8 cellular contexts compared by ENCODE assay signal in the genomic region with DNA sequence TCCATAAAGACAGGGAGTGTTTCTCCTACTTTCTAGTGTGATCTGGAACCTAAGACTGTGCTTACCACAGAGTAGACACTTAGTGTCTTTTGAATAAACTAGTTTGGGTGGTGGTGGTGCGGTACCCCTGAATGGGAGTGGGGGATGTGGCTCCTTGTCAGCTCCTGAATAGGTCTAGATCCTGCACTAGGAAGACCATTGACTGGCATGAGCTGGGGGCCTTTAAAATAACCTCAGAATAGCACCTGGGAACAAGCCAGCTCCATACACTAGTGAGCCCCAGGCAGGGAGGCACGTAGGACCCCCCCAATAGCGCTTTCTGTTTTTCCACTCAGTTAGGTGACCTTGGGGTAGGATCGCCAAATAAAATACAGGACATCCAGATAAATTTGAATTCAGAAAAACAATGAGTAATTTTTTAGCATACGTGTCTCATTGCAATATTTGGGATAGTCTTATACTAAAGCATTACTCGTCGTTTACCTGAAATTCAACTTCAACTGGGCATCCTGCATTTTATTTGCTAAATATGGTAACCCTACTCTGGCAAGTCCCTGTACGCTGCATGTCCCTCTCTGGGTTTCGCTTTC. TPM values are rescaled to one million over a fixed set of nuclear protein-coding genes. Genes with fewer than 3 reads are reported as not detected.
DNase-seq lines count a peak whose midpoint lies in the region; ATAC-seq and TF ChIP-seq lines count a peak whose summit lies in the region.

No MANE protein-coding gene starts in this region.

- no peaks in the 10 kb centered on the region for H3K36me3 ChIP-seq in KMS-11 (ENCODE audit: insufficient read depth)
- H3K36me3 ChIP-seq in naive thymus-derived CD4-positive, alpha-beta T cell (ENCODE audit: control insufficient read depth in 2 of 3, insufficient read depth in 3 of 3, low read length in 3 of 3): no peaks in the 10 kb centered on the region

- H3K4me1 ChIP-seq in KMS-11 (ENCODE audit: low read depth, poor library complexity, severe bottlenecking): peaks cover 7% of the 10 kb centered on the region
- peaks cover 19 to 28% of the 10 kb centered on the region in 2 donors for H3K4me1 ChIP-seq in naive thymus-derived CD4-positive, alpha-beta T cell (ENCODE audit: control insufficient read depth in 2 of 2, insufficient read depth in 2 of 2, low read length in 2 of 2)

- peaks cover 0 to 3% (median 0%) of the 10 kb centered on the region in 5 donors for H3K27me3 Mint-ChIP-seq in naive thymus-derived CD4-positive, alpha-beta T cell

- H3K27me3 ChIP-seq in KMS-11 (ENCODE audit: insufficient read depth, low read depth): no peaks in the 10 kb centered on the region
- H3K27me3 ChIP-seq in naive thymus-derived CD4-positive, alpha-beta T cell (ENCODE audit: control insufficient read depth in 2 of 2, insufficient read depth in 2 of 2, low read length in 2 of 2): no peaks in the 10 kb centered on the region

- CTCF ChIA-PET in AG04449 (lab: Yijun Ruan, JAX): interaction anchor here (0.7 to 7.9 kb wide), 39 partner anchors 8 to 344 kb away, joined by 3 to 168 read pairs (median 5); a partner anchor contains a TSS
- CTCF ChIA-PET in naive thymus-derived CD4-positive, alpha-beta T cell (lab: Charles Lee): interaction anchor here (0.5 to 2.3 kb wide), 15 partner anchors 11 to 1483 kb away, joined by 3 to 13 read pairs (median 4); a partner anchor contains a TSS

- H3K27ac Mint-ChIP-seq in naive thymus-derived CD4-positive, alpha-beta T cell: peak overlapping the region; percentile 91 to 99 (median 96)

- no peak for ATAC-seq in naive thymus-derived CD4-positive, alpha-beta T cell
- no peak for ATAC-seq in HG03439 (IDR thresholded peaks at IDR 0.05; ENCODE audit: unreplicated experiment)

- peak overlapping the region; percentile 68; the same call in 1 of the 2 replicates for H2AFZ ChIP-seq in KMS-11 (ENCODE audit: low read depth)

- peaks cover 0 to 21% (median 12%) of the 10 kb centered on the region in 5 donors for H3K36me3 Mint-ChIP-seq in naive thymus-derived CD4-positive, alpha-beta T cell

- H3K4me1 Mint-ChIP-seq in naive thymus-derived CD4-positive, alpha-beta T cell: peaks cover 24 to 55% (median 50%) of the 10 kb centered on the region in 7 donors

- POLR2A ChIA-PET in AG04449 (lab: Yijun Ruan, JAX): interaction anchor here (1.1 to 2.4 kb wide), 5 partner anchors 11 to 55 kb away, joined by 3 to 18 read pairs (median 4); a partner anchor contains a TSS
- POLR2A ChIA-PET in naive thymus-derived CD4-positive, alpha-beta T cell (lab: Charles Lee): interaction anchor here (0.8 to 3.0 kb wide), 24 partner anchors 13 to 732 kb away, joined by 3 to 27 read pairs (median 5); a partner anchor contains a TSS

- H3K4me2 ChIP-seq in KMS-11: peak overlapping the region; percentile 53

- peaks cover 0 to 5% (median 0%) of the 10 kb centered on the region in 11 donors for H3K9me3 Mint-ChIP-seq in naive thymus-derived CD4-positive, alpha-beta T cell

- H3K79me2 ChIP-seq in KMS-11 (ENCODE audit: insufficient read depth, low read depth): peaks cover 7% of the 10 kb centered on the region; the same call in 1 of the 2 replicates

- H3K4me3 ChIP-seq in AG04449 (ENCODE audit: low read depth, low read length) (peak overlapping the region; percentile 75), KMS-11 (IDR thresholded peaks at IDR 0.05; ENCODE audit: insufficient read depth, low read depth, low read length) (peak overlapping the region; percentile 98)
- H3K4me3 ChIP-seq in naive thymus-derived CD4-positive, alpha-beta T cell (ENCODE audit: low read length): peak overlapping the region; percentile 95

- intact Hi-C loops in naive thymus-derived CD4-positive, alpha-beta T cell (cut with micrococcal nuclease): loop anchor here (2.0 to 5.0 kb wide), 6 partner anchors 90 to 1484 kb away; a partner anchor contains a TSS

- H3K9me3 ChIP-seq in naive thymus-derived CD4-positive, alpha-beta T cell (ENCODE audit: control insufficient read depth in 2 of 3, low read length in 3 of 3): no peaks in the 10 kb centered on the region

- peak overlapping the region; percentile 73 for H3K9ac ChIP-seq in KMS-11

- peak overlapping the region; percentile 87 to 99 (median 93) for H3K4me3 Mint-ChIP-seq in naive thymus-derived CD4-positive, alpha-beta T cell

- H4K20me1 ChIP-seq in KMS-11 (ENCODE audit: insufficient read depth): no peaks in the 10 kb centered on the region

- TF ChIP-seq CTCF in AG04449 (IDR thresholded peaks at IDR 0.05; ENCODE audit: insufficient read depth, low read length, missing control alignments) (no peak), KMS-11 (conservative IDR thresholded peaks at IDR 0.05; ENCODE audit: low read depth, low read length) (no peak)

- H3K27ac ChIP-seq in KMS-11: peak overlapping the region; percentile 76
- peak overlapping the region; percentile 95 for H3K27ac ChIP-seq in cingulate gyrus (ENCODE audit: low read depth, low read length)
- peak overlapping the region; percentile 88 for H3K27ac ChIP-seq in naive thymus-derived CD4-positive, alpha-beta T cell (ENCODE audit: low read depth, low read length)

- DNase-seq in AG04449 (ENCODE audit: low read depth, low spot score) (no peak), midbrain (lab: John Stamatoyannopoulos, UW) (no peak), SK-N-DZ (ENCODE audit: low spot score) (no peak)
- no peak for DNase-seq in naive thymus-derived CD4-positive, alpha-beta T cell
- DNase-seq in stimulated activated CD4-positive, alpha-beta T cell treated with anti-CD3 and anti-CD28 coated beads, Interleukin-4, amount 100 ng/mL, for 1 hour: no peak

RNA-seq across cellular contexts. Expression of a gene that starts 45.6 kb away (rescaled TPM):
- 1 to 10 TPM; 5.3 to 9.6 (median 9.0) TPM for total RNA-seq in naive thymus-derived CD4-positive, alpha-beta T cell
- polyA plus RNA-seq in naive thymus-derived CD4-positive, alpha-beta T cell: 1 to 10 TPM; 4.3 to 5.1 TPM
- polyA plus RNA-seq in SK-N-DZ (2014; cell fraction: cytosol; rRNA removed): 0.99 TPM in 1 of 2 replicates, not detected in the other
- 0.64 and 3.8 TPM in 2 replicates for polyA plus RNA-seq in SK-N-DZ (2014; cell fraction: nucleus; rRNA removed)

RNA-seq across cellular contexts. Expression of a gene that starts 55.3 kb away (rescaled TPM):
- total RNA-seq in naive thymus-derived CD4-positive, alpha-beta T cell: 10 to 100 TPM; 13.2 to 24.2 (median 19.4) TPM
- polyA plus RNA-seq in naive thymus-derived CD4-positive, alpha-beta T cell: 1 to 10 TPM; 3.6 to 7.9 TPM
- polyA plus RNA-seq in SK-N-DZ (2014; cell fraction: cytosol; rRNA removed): 2.8 and 3.5 TPM in 2 replicates
- 1.1 and 1.8 TPM in 2 replicates for polyA plus RNA-seq in SK-N-DZ (2014; cell fraction: nucleus; rRNA removed)
